10 cellular contexts compared by ENCODE assay signal in the genomic region with DNA sequence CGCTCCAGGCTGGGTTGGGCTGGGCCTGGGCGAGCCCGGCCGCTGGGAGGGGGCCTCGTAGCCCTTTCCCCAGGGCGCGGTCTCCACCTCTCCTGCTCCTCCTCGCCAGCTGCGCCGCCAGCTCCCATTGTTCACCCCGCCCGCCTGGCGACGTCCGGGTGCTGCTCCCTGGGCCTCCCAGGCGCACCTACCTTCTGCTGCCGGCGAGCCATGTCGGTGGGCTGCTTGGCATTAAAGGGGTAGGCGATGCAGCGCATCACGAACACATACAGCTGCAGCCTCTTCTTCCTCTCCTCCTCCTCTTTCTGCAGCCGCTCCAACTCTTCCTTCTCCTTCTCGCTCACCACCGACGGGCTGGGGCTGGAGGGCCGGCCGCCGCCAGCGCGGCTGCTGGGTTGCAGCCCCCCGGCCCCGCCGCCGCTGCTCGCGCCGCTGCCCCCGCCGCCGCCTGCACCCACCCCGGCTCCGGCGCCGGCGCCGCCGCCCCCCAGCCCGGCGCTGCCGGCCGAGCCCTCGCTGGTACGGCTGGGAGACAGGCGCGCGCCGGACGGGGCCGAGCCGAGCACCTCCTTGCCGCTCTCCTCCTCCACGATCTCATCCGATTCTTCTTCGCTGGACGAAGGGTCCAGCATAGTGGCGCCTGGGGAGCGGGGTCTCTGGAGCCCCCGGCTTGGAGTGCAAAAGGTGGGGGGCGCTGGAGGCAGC. TPM values are rescaled to one million over a fixed set of nuclear protein-coding genes. Genes with fewer than 3 reads are reported as not detected.
DNase-seq lines count a peak whose midpoint lies in the region; ATAC-seq, FAIRE-seq and TF ChIP-seq lines count a peak whose summit lies in the region.
"Had no signal": no experiment of that assay in that cellular context is flagged by ENCODE, and none has a peak within 500 bp of the region (broad histone marks: within the 10 kb centered on the region; RNA-seq: fewer than 3 reads in every experiment).

No MANE protein-coding gene starts in this region.

- TF ChIP-seq CTCF in activated B cell treated with CpG ODN at 0.5 μM for 24 hours (IDR thresholded peaks at IDR 0.05) (no peak), keratinocyte (optimal IDR thresholded peaks at IDR 0.05 in 1 of 3, IDR thresholded peaks at IDR 0.05 in 1 of 3, conservative IDR thresholded peaks at IDR 0.05 in 1 of 3; ENCODE audit: extremely low read depth in 1 of 3, insufficient read depth in 2 of 3, low read length in 3 of 3) (no peak), thoracic aorta (IDR thresholded peaks at IDR 0.05) (no peak)

- dilution Hi-C loops in keratinocyte (cut with MboI; ENCODE audit: extremely low pct_ligation_motif_present, low sequenced_read_pairs) = no loop called here

- no peak for ATAC-seq in activated B cell treated with CpG ODN at 0.5 μM for 24 hours (ENCODE audit: low read depth)
- no peak for ATAC-seq in thoracic aorta (ENCODE audit: insufficient number of reproducible peaks, low FRiP score, low read depth)
- ATAC-seq in HG02981 (IDR thresholded peaks at IDR 0.05; ENCODE audit: unreplicated experiment) = no peak
- no peak for ATAC-seq in sciatic nerve

- CTCF ChIA-PET in activated B cell treated with CpG ODN at 0.5 μM for 24 hours (lab: Charles Lee) = no interaction called here

- no peak for FAIRE-seq in keratinocyte (lab: Jason Lieb, UNC)

- no peaks in the 10 kb centered on the region for H4K20me1 ChIP-seq in keratinocyte (ENCODE audit: control insufficient read depth, extremely low read depth, insufficient read depth, low read length)

- H3K36me3 Mint-ChIP-seq in activated B cell treated with CpG ODN at 0.5 μM for 24 hours (ENCODE audit: low read depth) = no peaks in the 10 kb centered on the region

- H3K4me3 ChIP-seq in keratinocyte (ENCODE audit: control insufficient read depth in 2 of 3, extremely low read depth in 1 of 3, insufficient read depth in 2 of 3, low read depth in 1 of 3, low read length in 3 of 3) (peak overlapping the region; percentile 27 to 35 (median 32)), thoracic aorta (peak overlapping the region; percentile 64)

- H3K9me3 ChIP-seq in keratinocyte (ENCODE audit: control insufficient read depth, low read depth, low read length) (no peaks in the 10 kb centered on the region), thoracic aorta (no peaks in the 10 kb centered on the region)

- peaks cover 43% of the 10 kb centered on the region for H3K27me3 Mint-ChIP-seq in activated B cell treated with CpG ODN at 0.5 μM for 24 hours

- no peak overlapping the region for H2AFZ ChIP-seq in keratinocyte (ENCODE audit: control insufficient read depth, low read length)

- H3K9ac ChIP-seq in keratinocyte (ENCODE audit: control insufficient read depth, extremely low read depth, insufficient read depth, low read length) = no peak overlapping the region

- H3K4me1 Mint-ChIP-seq in activated B cell treated with CpG ODN at 0.5 μM for 24 hours = peaks cover 2% of the 10 kb centered on the region

- POLR2A ChIA-PET in activated B cell treated with CpG ODN at 0.5 μM for 24 hours (lab: Charles Lee) = no interaction called here

- H3K9me1 ChIP-seq in keratinocyte (ENCODE audit: control insufficient read depth, extremely low read depth, insufficient read depth, low read length) = no peaks in the 10 kb centered on the region

- H3K27ac ChIP-seq in keratinocyte (ENCODE audit: control insufficient read depth, insufficient read depth, low read length) = no peak overlapping the region
- no peak overlapping the region for H3K27ac ChIP-seq in thoracic aorta

- peak overlapping the region; percentile 56 for H3K4me2 ChIP-seq in keratinocyte (ENCODE audit: control insufficient read depth, extremely low read depth, insufficient read depth, low read depth, low read length)

- H3K9me3 Mint-ChIP-seq in activated B cell treated with CpG ODN at 0.5 μM for 24 hours = no peaks in the 10 kb centered on the region

- peaks cover 9% of the 10 kb centered on the region for H3K4me1 ChIP-seq in keratinocyte (ENCODE audit: control insufficient read depth, extremely low read depth, insufficient read depth, low read length)
- H3K4me1 ChIP-seq in thoracic aorta (ENCODE audit: control insufficient read depth in 1 of 2, low read depth in 2 of 2) = peaks cover 2 to 14% of the 10 kb centered on the region in 2 donors

- H3K27ac Mint-ChIP-seq in activated B cell treated with CpG ODN at 0.5 μM for 24 hours = no peak overlapping the region

- H3K36me3 ChIP-seq in keratinocyte (ENCODE audit: control insufficient read depth in 2 of 2, extremely low read depth in 1 of 2, insufficient read depth in 2 of 2, low read length in 2 of 2) = no peaks in the 10 kb centered on the region
- no peaks in the 10 kb centered on the region for H3K36me3 ChIP-seq in thoracic aorta

- H3K27me3 ChIP-seq in keratinocyte (ENCODE audit: control insufficient read depth, extremely low read depth, insufficient read depth, low read length) (peaks cover 40% of the 10 kb centered on the region), thoracic aorta (replicated peaks; ENCODE audit: insufficient read depth) (peaks cover 10% of the 10 kb centered on the region)

- intact Hi-C loops in activated B cell treated with CpG ODN at 0.5 μM for 24 hours (cut with micrococcal nuclease) = loop anchor here (5.0 kb wide), 1 partner anchor 318 kb away; no protein-coding TSS in a partner anchor
- intact Hi-C loops in sciatic nerve (cut with DNase I) = no loop called here

- DNase-seq in NCI-H2029 (lab: John Stamatoyannopoulos, UW) = peak; percentile 9
- no peak for DNase-seq in NCI-H2029 treated with DMSO at 0.1 percent for 48 hours (lab: John Stamatoyannopoulos, UW)
- no peak for DNase-seq in activated B cell treated with CpG ODN at 0.5 μM for 24 hours
- no peak for DNase-seq in keratinocyte (ENCODE audit: low read depth, low spot score)
- no peak for DNase-seq in thoracic aorta (ENCODE audit: low spot score)
- no peak for DNase-seq in sciatic nerve (ENCODE audit: low spot score)
- no peak for DNase-seq in NCI-H774 (lab: John Stamatoyannopoulos, UW)

- H3K4me3 Mint-ChIP-seq in activated B cell treated with CpG ODN at 0.5 μM for 24 hours = peak overlapping the region; percentile 58

- no peaks in the 10 kb centered on the region for H3K79me2 ChIP-seq in keratinocyte (ENCODE audit: control insufficient read depth, insufficient read depth, low read length)

RNA-seq across cellular contexts. Expression of gene CADPS, which starts 0.7 kb away (rescaled TPM):
- total RNA-seq in activated B cell treated with CpG ODN at 0.5 μM for 24 hours = 0.05 TPM in 1 of 2 replicates, not detected in the other
- polyA plus RNA-seq in keratinocyte = not detected in 3 replicates
- polyA plus RNA-seq in keratinocyte (2011; ENCODE audit: low read depth) = not detected
- polyA plus RNA-seq in keratinocyte (2011; cell fraction: cytosol; rRNA removed) = not detected in 2 replicates
- 0.04 and 0.38 TPM in 2 replicates for polyA plus RNA-seq in keratinocyte (2011; cell fraction: nucleus; rRNA removed)
- polyA plus RNA-seq in keratinocyte (2012; ENCODE audit: low replicate concordance) = not detected in 2 replicates
- not detected in 3 replicates for polyA minus RNA-seq in keratinocyte
- not detected for polyA minus RNA-seq in keratinocyte (2011; cell fraction: cytosol; rRNA and poly(A)+ RNA removed)
- polyA minus RNA-seq in keratinocyte (2011; cell fraction: nucleus; rRNA and poly(A)+ RNA removed) = not detected in 2 replicates
- 1 to 10 TPM in 1 of 2 donors, under 1 TPM in 1; 0.14 to 7.2 TPM for total RNA-seq in thoracic aorta
- total RNA-seq in sciatic nerve = 1.1 TPM
- total RNA-seq: dermis microvascular lymphatic vessel endothelial cell had no signal
- polyA plus RNA-seq: BJ had no signal
